20 cellular contexts compared by ENCODE assay signal in the genomic region with DNA sequence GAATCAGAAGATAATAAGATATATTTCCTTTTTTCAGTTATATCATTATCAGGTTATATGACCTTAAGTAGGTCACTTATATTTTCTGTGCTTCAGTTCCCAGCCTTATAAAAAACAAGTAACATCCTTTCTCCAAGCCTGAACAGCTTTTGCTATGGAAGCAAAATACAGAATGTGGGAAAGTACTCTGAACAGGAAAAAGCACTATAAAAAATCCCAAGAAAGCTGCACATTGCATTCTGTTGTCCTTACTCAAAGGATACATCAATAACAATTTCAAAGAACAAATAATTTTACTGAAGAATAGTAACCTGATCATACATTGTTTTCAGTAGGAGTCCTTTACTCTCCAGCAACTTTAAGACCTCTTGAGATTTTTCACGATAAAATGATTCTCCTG.
"Had no signal": no experiment of that assay in that cellular context is flagged by ENCODE, and none has a peak within 500 bp of the region (broad histone marks: within the 10 kb centered on the region; RNA-seq: fewer than 3 reads in every experiment).

No MANE protein-coding gene starts in this region.

- H3K27me3 Mint-ChIP-seq: activated naive CD8-positive, alpha-beta T cell; brain had no signal

- H3K9me3 Mint-ChIP-seq: activated T-cell treated with anti-CD3 and anti-CD28 coated beads, Interleukin-2, amount 50 U/mL, for 4 hours; activated T-helper 2 cell treated with anti-CD3 and anti-CD28 coated beads, Interferon-gamma antibody, Interleukin-2, Interleukin-4, amounts not matched to agents 10 μg/mL and 5 μg/mL and 100 μg/mL, durations not matched to agents 14 hours and 24 hours and 36 hours; neural progenitor cell had no signal

- DNase-seq: activated CD4-positive, alpha-beta T cell treated with anti-CD3 and anti-CD28 coated beads for 4 hours; activated CD4-positive, alpha-beta T cell treated with anti-CD3 and anti-CD28 coated beads, Interleukin-2, amount 50 U/mL, for 4 hours; activated T-cell treated with anti-CD3 and anti-CD28 coated beads, Interleukin-2, amount 50 U/mL, for 4 hours; kidney glomerular epithelial cell; left lung; lower lobe of right lung; stimulated activated CD4-positive, alpha-beta T cell treated with anti-CD3 and anti-CD28 coated beads, Interleukin-1b, Interleukin-23, amount 100 ng/mL, for 48 hours; stimulated activated naive CD4-positive, alpha-beta T cell; T-helper 1 cell had no signal

- H3K27ac Mint-ChIP-seq: activated T-helper 2 cell treated with anti-CD3 and anti-CD28 coated beads, Interferon-gamma antibody, Interleukin-2, Interleukin-4, amounts not matched to agents 10 μg/mL and 5 μg/mL and 100 μg/mL, durations not matched to agents 14 hours and 24 hours and 36 hours; neural progenitor cell had no signal

- H3K4me3 ChIP-seq: ascending aorta, left lung, lower lobe of right lung, neural progenitor cell, right atrium auricular region, smooth muscle cell, tibial nerve had no signal

- H3K27me3 ChIP-seq: ascending aorta, left lung, neural progenitor cell, right atrium auricular region, tibial nerve had no signal

- H3K36me3 ChIP-seq: neural progenitor cell had no signal

- H2AFZ ChIP-seq: neural progenitor cell had no signal

- H3K4me2 ChIP-seq: neural progenitor cell, smooth muscle cell had no signal

- H3K9ac ChIP-seq: neural progenitor cell had no signal

- H3K4me1 ChIP-seq: ascending aorta, left lung, lower lobe of right lung, neural progenitor cell, right atrium auricular region, tibial nerve had no signal

- H3K27ac ChIP-seq: ascending aorta, left lung, lower lobe of right lung, neural progenitor cell, right atrium auricular region, tibial nerve, VCaP had no signal

- ATAC-seq: activated T-cell treated with anti-CD3 and anti-CD28 coated beads, Interleukin-2, amount 50 U/mL, for 4 hours; left lung; lower lobe of right lung had no signal

- FAIRE-seq: frontal cortex, TTC549 had no signal

- H3K4me3 Mint-ChIP-seq: activated naive CD8-positive, alpha-beta T cell; activated T-cell treated with anti-CD3 and anti-CD28 coated beads, Interleukin-2, amount 50 U/mL, for 4 hours; brain; neural progenitor cell had no signal

- H3K4me1 Mint-ChIP-seq: brain, neural progenitor cell had no signal

- H3K9me3 ChIP-seq: ascending aorta, left lung, lower lobe of right lung, right atrium auricular region, tibial nerve had no signal
